1 cellular context compared by ENCODE assay signal in the genomic region with DNA sequence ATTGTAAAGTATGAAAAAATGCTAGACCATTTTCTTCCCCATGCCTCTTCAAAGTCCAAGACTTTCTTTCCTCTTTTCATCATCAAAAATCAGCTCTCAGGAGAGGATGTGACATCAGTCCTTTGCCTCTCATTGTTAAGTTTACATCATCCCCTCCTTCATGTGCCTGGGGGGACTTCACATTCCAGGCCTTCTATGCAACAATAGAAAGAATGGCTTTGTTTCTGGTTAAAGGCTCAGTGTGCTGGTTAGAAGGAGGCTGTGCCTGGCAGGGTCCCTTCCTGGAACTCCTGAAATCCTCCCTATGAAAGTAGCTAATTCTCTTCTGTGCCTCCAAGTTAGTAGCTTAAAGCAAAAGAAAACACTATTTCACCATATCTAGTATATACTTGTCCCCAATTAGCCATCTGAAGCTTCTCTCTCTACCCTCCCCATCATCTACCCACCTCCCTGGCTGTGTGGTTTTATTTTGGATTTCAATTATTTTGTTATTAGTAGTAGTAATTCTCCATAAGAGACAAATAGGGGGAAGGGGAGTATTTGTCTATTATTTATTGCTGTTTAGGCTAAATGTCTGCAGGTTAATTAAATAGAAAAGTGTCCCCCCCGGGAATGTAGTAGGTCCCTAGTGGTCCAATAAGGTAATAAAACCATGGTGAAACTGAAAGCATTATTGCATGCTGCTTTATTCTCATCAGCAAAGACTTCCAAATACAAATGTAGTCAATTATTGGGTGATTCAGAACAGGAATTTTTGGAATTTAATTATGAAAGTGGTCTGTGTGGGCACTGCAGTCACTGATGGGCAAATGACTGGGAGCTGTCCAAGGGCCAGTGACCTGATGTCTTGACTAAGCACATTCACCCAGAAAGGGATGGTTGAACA.
TF ChIP-seq lines count a peak whose summit lies in the region.

No MANE protein-coding gene starts in this region.

TF ChIP-seq in WTC11, 78 proteins besides CTCF, POLR2A, EP300 and RAD21 (continued from another document and continues in another):
- TF ChIP-seq USF2 (CRISPR knock-in tag; IDR thresholded peaks at IDR 0.05) (no peak), ATF6 (CRISPR knock-in tag; IDR thresholded peaks at IDR 0.05) (no peak), HMGA2 (CRISPR knock-in tag; IDR thresholded peaks at IDR 0.05) (no peak), NR1H2 (CRISPR knock-in tag; IDR thresholded peaks at IDR 0.05) (no peak), NR2C2 (CRISPR knock-in tag; IDR thresholded peaks at IDR 0.05) (no peak), SMAD4 (CRISPR knock-in tag; IDR thresholded peaks at IDR 0.05) (no peak), E2F1 (CRISPR knock-in tag; IDR thresholded peaks at IDR 0.05) (no peak), TEAD1 (CRISPR knock-in tag; IDR thresholded peaks at IDR 0.05) (peak; percentile 90; the same call in 1 of the 2 replicates), TEAD4 (CRISPR knock-in tag; IDR thresholded peaks at IDR 0.05) (peak; percentile 89), ZNF263 (CRISPR knock-in tag; IDR thresholded peaks at IDR 0.05; ENCODE audit: low read depth) (no peak), NFATC4 (CRISPR knock-in tag; IDR thresholded peaks at IDR 0.05) (no peak), MAX (CRISPR knock-in tag; IDR thresholded peaks at IDR 0.05) (peak; percentile 58), RELA (CRISPR knock-in tag; IDR thresholded peaks at IDR 0.05; ENCODE audit: borderline replicate concordance) (no peak), NR3C1 (CRISPR knock-in tag; conservative IDR thresholded peaks at IDR 0.05; ENCODE audit: low read depth) (no peak), ZNF423 (CRISPR knock-in tag; IDR thresholded peaks at IDR 0.05) (no peak), SP1 (CRISPR knock-in tag; conservative IDR thresholded peaks at IDR 0.05) (no peak), ZMAT4 (CRISPR knock-in tag; IDR thresholded peaks at IDR 0.05) (no peak), OVOL2 (CRISPR knock-in tag; IDR thresholded peaks at IDR 0.05; ENCODE audit: borderline replicate concordance) (no peak), ZNF138 (CRISPR knock-in tag; conservative IDR thresholded peaks at IDR 0.05) (no peak), PRDM15 (CRISPR knock-in tag; IDR thresholded peaks at IDR 0.05) (no peak), NFE2L1 (CRISPR knock-in tag; IDR thresholded peaks at IDR 0.05) (no peak), CREB1 (CRISPR knock-in tag; IDR thresholded peaks at IDR 0.05) (no peak), GABPB1 (CRISPR knock-in tag; IDR thresholded peaks at IDR 0.05) (no peak), MXD4 (CRISPR knock-in tag; IDR thresholded peaks at IDR 0.05; ENCODE audit: borderline replicate concordance) (no peak), ATF1 (CRISPR knock-in tag; IDR thresholded peaks at IDR 0.05) (no peak), GTF2I (CRISPR knock-in tag; conservative IDR thresholded peaks at IDR 0.05) (no peak), ELF4 (CRISPR knock-in tag; IDR thresholded peaks at IDR 0.05; ENCODE audit: low read depth) (no peak), ETV6 (CRISPR knock-in tag; IDR thresholded peaks at IDR 0.05) (peak; percentile 31; the same call in 1 of the 2 replicates), CDX4 (CRISPR knock-in tag; IDR thresholded peaks at IDR 0.05; ENCODE audit: borderline replicate concordance) (no peak), TP53 (CRISPR knock-in tag; IDR thresholded peaks at IDR 0.05) (no peak), ZBTB43 (CRISPR knock-in tag; IDR thresholded peaks at IDR 0.05) (no peak), SMAD3 (CRISPR knock-in tag; IDR thresholded peaks at IDR 0.05; ENCODE audit: borderline replicate concordance) (no peak), ZNF671 (CRISPR knock-in tag; IDR thresholded peaks at IDR 0.05) (no peak), FOXJ3 (CRISPR knock-in tag; IDR thresholded peaks at IDR 0.05; ENCODE audit: borderline replicate concordance) (no peak)
- TF ChIP-seq, protein P1, sequence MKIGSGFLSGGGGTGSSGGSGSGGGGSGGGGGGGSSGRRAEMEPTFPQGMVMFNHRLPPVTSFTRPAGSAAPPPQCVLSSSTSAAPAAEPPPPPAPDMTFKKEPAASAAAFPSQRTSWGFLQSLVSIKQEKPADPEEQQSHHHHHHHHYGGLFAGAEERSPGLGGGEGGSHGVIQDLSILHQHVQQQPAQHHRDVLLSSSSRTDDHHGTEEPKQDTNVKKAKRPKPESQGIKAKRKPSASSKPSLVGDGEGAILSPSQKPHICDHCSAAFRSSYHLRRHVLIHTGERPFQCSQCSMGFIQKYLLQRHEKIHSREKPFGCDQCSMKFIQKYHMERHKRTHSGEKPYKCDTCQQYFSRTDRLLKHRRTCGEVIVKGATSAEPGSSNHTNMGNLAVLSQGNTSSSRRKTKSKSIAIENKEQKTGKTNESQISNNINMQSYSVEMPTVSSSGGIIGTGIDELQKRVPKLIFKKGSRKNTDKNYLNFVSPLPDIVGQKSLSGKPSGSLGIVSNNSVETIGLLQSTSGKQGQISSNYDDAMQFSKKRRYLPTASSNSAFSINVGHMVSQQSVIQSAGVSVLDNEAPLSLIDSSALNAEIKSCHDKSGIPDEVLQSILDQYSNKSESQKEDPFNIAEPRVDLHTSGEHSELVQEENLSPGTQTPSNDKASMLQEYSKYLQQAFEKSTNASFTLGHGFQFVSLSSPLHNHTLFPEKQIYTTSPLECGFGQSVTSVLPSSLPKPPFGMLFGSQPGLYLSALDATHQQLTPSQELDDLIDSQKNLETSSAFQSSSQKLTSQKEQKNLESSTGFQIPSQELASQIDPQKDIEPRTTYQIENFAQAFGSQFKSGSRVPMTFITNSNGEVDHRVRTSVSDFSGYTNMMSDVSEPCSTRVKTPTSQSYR (CRISPR knock-in tag; IDR thresholded peaks at IDR 0.05), result no peak
- TF ChIP-seq, protein P2, sequence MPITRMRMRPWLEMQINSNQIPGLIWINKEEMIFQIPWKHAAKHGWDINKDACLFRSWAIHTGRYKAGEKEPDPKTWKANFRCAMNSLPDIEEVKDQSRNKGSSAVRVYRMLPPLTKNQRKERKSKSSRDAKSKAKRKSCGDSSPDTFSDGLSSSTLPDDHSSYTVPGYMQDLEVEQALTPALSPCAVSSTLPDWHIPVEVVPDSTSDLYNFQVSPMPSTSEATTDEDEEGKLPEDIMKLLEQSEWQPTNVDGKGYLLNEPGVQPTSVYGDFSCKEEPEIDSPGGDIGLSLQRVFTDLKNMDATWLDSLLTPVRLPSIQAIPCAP (CRISPR knock-in tag; IDR thresholded peaks at IDR 0.05), result no peak
- TF ChIP-seq, protein P3, sequence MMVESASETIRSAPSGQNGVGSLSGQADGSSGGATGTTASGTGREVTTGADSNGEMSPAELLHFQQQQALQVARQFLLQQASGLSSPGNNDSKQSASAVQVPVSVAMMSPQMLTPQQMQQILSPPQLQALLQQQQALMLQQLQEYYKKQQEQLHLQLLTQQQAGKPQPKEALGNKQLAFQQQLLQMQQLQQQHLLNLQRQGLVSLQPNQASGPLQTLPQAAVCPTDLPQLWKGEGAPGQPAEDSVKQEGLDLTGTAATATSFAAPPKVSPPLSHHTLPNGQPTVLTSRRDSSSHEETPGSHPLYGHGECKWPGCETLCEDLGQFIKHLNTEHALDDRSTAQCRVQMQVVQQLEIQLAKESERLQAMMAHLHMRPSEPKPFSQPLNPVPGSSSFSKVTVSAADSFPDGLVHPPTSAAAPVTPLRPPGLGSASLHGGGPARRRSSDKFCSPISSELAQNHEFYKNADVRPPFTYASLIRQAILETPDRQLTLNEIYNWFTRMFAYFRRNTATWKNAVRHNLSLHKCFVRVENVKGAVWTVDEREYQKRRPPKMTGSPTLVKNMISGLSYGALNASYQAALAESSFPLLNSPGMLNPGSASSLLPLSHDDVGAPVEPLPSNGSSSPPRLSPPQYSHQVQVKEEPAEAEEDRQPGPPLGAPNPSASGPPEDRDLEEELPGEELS (CRISPR knock-in tag; IDR thresholded peaks at IDR 0.05), result peak; percentile 47; the same call in 1 of the 2 replicates
- TF ChIP-seq, protein P4, sequence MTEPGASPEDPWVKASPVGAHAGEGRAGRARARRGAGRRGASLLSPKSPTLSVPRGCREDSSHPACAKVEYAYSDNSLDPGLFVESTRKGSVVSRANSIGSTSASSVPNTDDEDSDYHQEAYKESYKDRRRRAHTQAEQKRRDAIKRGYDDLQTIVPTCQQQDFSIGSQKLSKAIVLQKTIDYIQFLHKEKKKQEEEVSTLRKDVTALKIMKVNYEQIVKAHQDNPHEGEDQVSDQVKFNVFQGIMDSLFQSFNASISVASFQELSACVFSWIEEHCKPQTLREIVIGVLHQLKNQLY (CRISPR knock-in tag; IDR thresholded peaks at IDR 0.05), result no peak
- TF ChIP-seq, protein P5, sequence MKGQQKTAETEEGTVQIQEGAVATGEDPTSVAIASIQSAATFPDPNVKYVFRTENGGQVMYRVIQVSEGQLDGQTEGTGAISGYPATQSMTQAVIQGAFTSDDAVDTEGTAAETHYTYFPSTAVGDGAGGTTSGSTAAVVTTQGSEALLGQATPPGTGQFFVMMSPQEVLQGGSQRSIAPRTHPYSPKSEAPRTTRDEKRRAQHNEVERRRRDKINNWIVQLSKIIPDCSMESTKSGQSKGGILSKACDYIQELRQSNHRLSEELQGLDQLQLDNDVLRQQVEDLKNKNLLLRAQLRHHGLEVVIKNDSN (CRISPR knock-in tag; IDR thresholded peaks at IDR 0.05), result no peak
